Comparison of ENCODE assay signal across 20 cellular contexts in genomic region chr2:109482371-109482841, GRCh38.
A peak's percentile ranks its signal among the peaks of the same experiment; 100 is the strongest.
DNase-seq lines count a peak whose midpoint lies in the region; ATAC-seq and TF ChIP-seq lines count a peak whose summit lies in the region.
"Had no signal": no experiment of that assay in that cellular context is flagged by ENCODE, and none has a peak within 500 bp of the region (broad histone marks: within the 10 kb centered on the region; RNA-seq: fewer than 3 reads in every experiment).

No MANE protein-coding gene starts in this region.

- DNase-seq in GM23338 (ENCODE audit: low spot score) (no peak), right atrium auricular region (ENCODE audit: low spot score) (peak; percentile 71), retina (peak; percentile 68), body of pancreas (no peak), epidermal melanocyte (ENCODE audit: insufficient read length, low spot score) (no peak)
- DNase-seq in stimulated activated naive CD4-positive, alpha-beta T cell treated with Interleukin-2 at 50 U/mL for 16 hours (lab: John Stamatoyannopoulos, UW) = no peak
- DNase-seq: activated CD4-positive, alpha-beta T cell treated with anti-CD3 and anti-CD28 coated beads, Interleukin-2, amount 10 ng/mL, durations not matched to agents 7 days and 5 days; activated naive CD4-positive, alpha-beta T cell treated with anti-CD3 and anti-CD28 coated beads, Interleukin-2, amount 10 ng/mL, durations not matched to agents 7 days and 5 days; activated T-cell treated with anti-CD3 and anti-CD28 coated beads for 4 hours; brain microvascular endothelial cell; effector memory CD4-positive, alpha-beta T cell; foreskin keratinocyte; KG1; NCI-H1092 treated with DMSO at 0.1 percent for 48 hours; SHP77; stimulated activated naive B cell treated with anti-CD40 and anti-IgM and Interleukin-4, amounts not matched to agents 10 μg/mL and 1 μg/mL and 100 μg/mL, for 72 hours had no signal

- H3K4me3 Mint-ChIP-seq in GM23338 (no peak overlapping the region), brain (peak overlapping the region in 1 of 5 experiments; percentile 26)
- H3K4me3 Mint-ChIP-seq: activated CD4-positive, alpha-beta T cell treated with anti-CD3 and anti-CD28 coated beads, Interleukin-2, amount 10 ng/mL, durations not matched to agents 7 days and 5 days; activated naive CD4-positive, alpha-beta T cell treated with anti-CD3 and anti-CD28 coated beads, Interleukin-2, amount 10 ng/mL, durations not matched to agents 7 days and 5 days; stimulated activated naive B cell treated with anti-CD40 and anti-IgM and Interleukin-4, amounts not matched to agents 10 μg/mL and 1 μg/mL and 100 μg/mL, for 72 hours had no signal

- TF ChIP-seq POLR2A in body of pancreas (IDR thresholded peaks at IDR 0.05) = no peak

- no peaks in the 10 kb centered on the region for H3K36me3 Mint-ChIP-seq in GM23338 (ENCODE audit: low read depth)
- no peaks in the 10 kb centered on the region for H3K36me3 Mint-ChIP-seq in brain
- H3K36me3 Mint-ChIP-seq: activated naive CD4-positive, alpha-beta T cell treated with anti-CD3 and anti-CD28 coated beads, Interleukin-2, amount 10 ng/mL, durations not matched to agents 7 days and 5 days; stimulated activated naive B cell treated with anti-CD40 and anti-IgM and Interleukin-4, amounts not matched to agents 10 μg/mL and 1 μg/mL and 100 μg/mL, for 72 hours had no signal

- no peaks in the 10 kb centered on the region for H3F3A ChIP-seq in GM23338 (replicated peaks; ENCODE audit: low read depth)

- H3K27ac ChIP-seq in GM23338 (ENCODE audit: low read depth) = no peak overlapping the region
- peak overlapping the region; percentile 46 to 63 for H3K27ac ChIP-seq in right atrium auricular region
- H3K27ac ChIP-seq in body of pancreas = no peak overlapping the region
- H3K27ac ChIP-seq: brain microvascular endothelial cell, foreskin keratinocyte, vagina had no signal

- no peak overlapping the region for H3K4me3 ChIP-seq in GM23338
- H3K4me3 ChIP-seq in right atrium auricular region = no peak overlapping the region
- H3K4me3 ChIP-seq in body of pancreas = no peak overlapping the region
- H3K4me3 ChIP-seq: smooth muscle cell had no signal

- H3K4me1 Mint-ChIP-seq in GM23338 (peaks cover 3% of the 10 kb centered on the region; the same call in 1 of the 3 replicates), brain (peaks cover 77% of the 10 kb centered on the region)
- H3K4me1 Mint-ChIP-seq: activated CD4-positive, alpha-beta T cell treated with anti-CD3 and anti-CD28 coated beads, Interleukin-2, amount 10 ng/mL, durations not matched to agents 7 days and 5 days; activated naive CD4-positive, alpha-beta T cell treated with anti-CD3 and anti-CD28 coated beads, Interleukin-2, amount 10 ng/mL, durations not matched to agents 7 days and 5 days had no signal

- H3K27me3 Mint-ChIP-seq in GM23338 (ENCODE audit: insufficient read depth, low read depth, poor library complexity) = peaks cover 7% of the 10 kb centered on the region
- no peaks in the 10 kb centered on the region for H3K27me3 Mint-ChIP-seq in brain

- intact Hi-C loops in body of pancreas (cut with DNase I) = no loop called here

- H3K36me3 ChIP-seq in GM23338 (ENCODE audit: insufficient read depth) = no peaks in the 10 kb centered on the region
- no peaks in the 10 kb centered on the region for H3K36me3 ChIP-seq in right atrium auricular region
- no peaks in the 10 kb centered on the region for H3K36me3 ChIP-seq in body of pancreas (replicated peaks in 1 of 2; ENCODE audit: insufficient read depth in 1 of 2, low read depth in 2 of 2)
- H3K36me3 ChIP-seq: brain microvascular endothelial cell, vagina had no signal

- H3K27me3 ChIP-seq in GM23338 (ENCODE audit: insufficient read depth) (no peaks in the 10 kb centered on the region), right atrium auricular region (no peaks in the 10 kb centered on the region), body of pancreas (no peaks in the 10 kb centered on the region)
- H3K27me3 ChIP-seq: brain microvascular endothelial cell, vagina had no signal

- no peaks in the 10 kb centered on the region for H3K79me2 ChIP-seq in GM23338 (replicated peaks; ENCODE audit: insufficient read depth)

- H3K9me3 ChIP-seq in right atrium auricular region (no peaks in the 10 kb centered on the region), body of pancreas (no peaks in the 10 kb centered on the region)
- H3K9me3 ChIP-seq: vagina had no signal

- 69 to 82% methylated on average over 12 to 15 of the region's 15 CpGs for WGBS in body of pancreas, 2 donors

- no peaks in the 10 kb centered on the region for H3K9me2 ChIP-seq in GM23338 (ENCODE audit: insufficient read depth)

- no peak overlapping the region for H3K27ac Mint-ChIP-seq in GM23338
- H3K27ac Mint-ChIP-seq in brain = peak overlapping the region; percentile 22 to 78 (median 66)
- H3K27ac Mint-ChIP-seq: activated CD4-positive, alpha-beta T cell treated with anti-CD3 and anti-CD28 coated beads, Interleukin-2, amount 10 ng/mL, durations not matched to agents 7 days and 5 days; activated naive CD4-positive, alpha-beta T cell treated with anti-CD3 and anti-CD28 coated beads, Interleukin-2, amount 10 ng/mL, durations not matched to agents 7 days and 5 days; stimulated activated naive B cell treated with anti-CD40 and anti-IgM and Interleukin-4, amounts not matched to agents 10 μg/mL and 1 μg/mL and 100 μg/mL, for 72 hours had no signal

- TF ChIP-seq CTCF in GM23338 (conservative IDR thresholded peaks at IDR 0.05; ENCODE audit: low read depth in 2 of 2) (no peak), brain (conservative IDR thresholded peaks at IDR 0.05) (no peak), right atrium auricular region (IDR thresholded peaks at IDR 0.05) (no peak), body of pancreas (IDR thresholded peaks at IDR 0.05) (no peak)

- ATAC-seq in GM23338 (peak; percentile 50), body of pancreas (no peak), esophagus mucosa (no peak)
- ATAC-seq: foreskin keratinocyte; stimulated activated naive B cell treated with anti-CD40 and anti-IgM and Interleukin-4, amounts not matched to agents 10 μg/mL and 1 μg/mL and 100 μg/mL, for 72 hours had no signal

- no peak overlapping the region for H2AFZ ChIP-seq in GM23338

- no peaks in the 10 kb centered on the region for H3K9me3 Mint-ChIP-seq in GM23338
- H3K9me3 Mint-ChIP-seq in brain = no peaks in the 10 kb centered on the region
- H3K9me3 Mint-ChIP-seq: activated CD4-positive, alpha-beta T cell treated with anti-CD3 and anti-CD28 coated beads, Interleukin-2, amount 10 ng/mL, durations not matched to agents 7 days and 5 days; activated naive CD4-positive, alpha-beta T cell treated with anti-CD3 and anti-CD28 coated beads, Interleukin-2, amount 10 ng/mL, durations not matched to agents 7 days and 5 days; stimulated activated naive B cell treated with anti-CD40 and anti-IgM and Interleukin-4, amounts not matched to agents 10 μg/mL and 1 μg/mL and 100 μg/mL, for 72 hours had no signal

- H4K20me1 ChIP-seq in GM23338 (replicated peaks; ENCODE audit: insufficient read depth) = no peaks in the 10 kb centered on the region; the same call in 1 of the 2 replicates

- H3K4me2 ChIP-seq in GM23338 = no peak overlapping the region
- H3K4me2 ChIP-seq: smooth muscle cell had no signal

- no peaks in the 10 kb centered on the region for H3K4me1 ChIP-seq in GM23338 (ENCODE audit: insufficient read depth)
- H3K4me1 ChIP-seq in right atrium auricular region = peaks cover 0 to 40% of the 10 kb centered on the region in 2 donors
- H3K4me1 ChIP-seq in body of pancreas = peaks cover 31% of the 10 kb centered on the region
- H3K4me1 ChIP-seq: foreskin keratinocyte had no signal

TF ChIP-seq in GM23338, 12 proteins besides CTCF, POLR2A, EP300 and RAD21 (continues in another document):
- TF ChIP-seq EZH2 (IDR thresholded peaks at IDR 0.05; ENCODE audit: low read depth, unreplicated experiment) = no peak
- TF ChIP-seq, protein P1, sequence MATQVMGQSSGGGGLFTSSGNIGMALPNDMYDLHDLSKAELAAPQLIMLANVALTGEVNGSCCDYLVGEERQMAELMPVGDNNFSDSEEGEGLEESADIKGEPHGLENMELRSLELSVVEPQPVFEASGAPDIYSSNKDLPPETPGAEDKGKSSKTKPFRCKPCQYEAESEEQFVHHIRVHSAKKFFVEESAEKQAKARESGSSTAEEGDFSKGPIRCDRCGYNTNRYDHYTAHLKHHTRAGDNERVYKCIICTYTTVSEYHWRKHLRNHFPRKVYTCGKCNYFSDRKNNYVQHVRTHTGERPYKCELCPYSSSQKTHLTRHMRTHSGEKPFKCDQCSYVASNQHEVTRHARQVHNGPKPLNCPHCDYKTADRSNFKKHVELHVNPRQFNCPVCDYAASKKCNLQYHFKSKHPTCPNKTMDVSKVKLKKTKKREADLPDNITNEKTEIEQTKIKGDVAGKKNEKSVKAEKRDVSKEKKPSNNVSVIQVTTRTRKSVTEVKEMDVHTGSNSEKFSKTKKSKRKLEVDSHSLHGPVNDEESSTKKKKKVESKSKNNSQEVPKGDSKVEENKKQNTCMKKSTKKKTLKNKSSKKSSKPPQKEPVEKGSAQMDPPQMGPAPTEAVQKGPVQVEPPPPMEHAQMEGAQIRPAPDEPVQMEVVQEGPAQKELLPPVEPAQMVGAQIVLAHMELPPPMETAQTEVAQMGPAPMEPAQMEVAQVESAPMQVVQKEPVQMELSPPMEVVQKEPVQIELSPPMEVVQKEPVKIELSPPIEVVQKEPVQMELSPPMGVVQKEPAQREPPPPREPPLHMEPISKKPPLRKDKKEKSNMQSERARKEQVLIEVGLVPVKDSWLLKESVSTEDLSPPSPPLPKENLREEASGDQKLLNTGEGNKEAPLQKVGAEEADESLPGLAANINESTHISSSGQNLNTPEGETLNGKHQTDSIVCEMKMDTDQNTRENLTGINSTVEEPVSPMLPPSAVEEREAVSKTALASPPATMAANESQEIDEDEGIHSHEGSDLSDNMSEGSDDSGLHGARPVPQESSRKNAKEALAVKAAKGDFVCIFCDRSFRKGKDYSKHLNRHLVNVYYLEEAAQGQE (IDR thresholded peaks at IDR 0.05; ENCODE audit: unreplicated experiment) = no peak
- no peak for TF ChIP-seq ZNF114 (CRISPR knock-in tag; IDR thresholded peaks at IDR 0.05)
- no peak for TF ChIP-seq POLR2AphosphoS5 (IDR thresholded peaks at IDR 0.05; ENCODE audit: low read depth)
- TF ChIP-seq JUNB (IDR thresholded peaks at IDR 0.05; ENCODE audit: unreplicated experiment) = no peak
- TF ChIP-seq STAT1 (IDR thresholded peaks at IDR 0.05; ENCODE audit: unreplicated experiment) = no peak
- TF ChIP-seq CREB1 (CRISPR knock-in tag; IDR thresholded peaks at IDR 0.05; ENCODE audit: low read depth) = no peak
- TF ChIP-seq NANOG (IDR thresholded peaks at IDR 0.05; ENCODE audit: borderline replicate concordance) = no peak
- TF ChIP-seq EZH2phosphoT487 (IDR thresholded peaks at IDR 0.05; ENCODE audit: unreplicated experiment) = no peak

Comparison
In these comparisons a context has a peak if more than half of its experiments do, and no peak if none do; other contexts are left out.
1. DNase-seq: peak in right atrium auricular region (single experiment) and retina (single experiment); none in GM23338 (single experiment), body of pancreas (0 of 4), stimulated activated naive CD4-positive, alpha-beta T cell treated with Interleukin-2 at 50 U/mL for 16 hours (single experiment) and epidermal melanocyte (single experiment).
2. H3K27ac ChIP-seq: peak in right atrium auricular region (2 of 2); none in GM23338 (single experiment) and body of pancreas (0 of 4).